In genomic region chr10:86130737-86131475, GRCh38 we compare ENCODE assay signal across 26 cellular contexts.
"Had no signal": no experiment of that assay in that cellular context is flagged by ENCODE, and none has a peak within 500 bp of the region (broad histone marks: within the 10 kb centered on the region; RNA-seq: fewer than 3 reads in every experiment).

No MANE protein-coding gene starts in this region.

- H3K4me1 ChIP-seq: colonic mucosa, esophagus squamous epithelium, gastrocnemius medialis, heart right ventricle, left lung, lower lobe of right lung had no signal

- H3K4me3 Mint-ChIP-seq: dendritic cell treated with granulocyte-macrophage colony-stimulating factor and Interleukin-4, amounts not matched to agents 40 ng/mL and 50 ng/mL, for 4 days; effector memory CD8-positive, alpha-beta T cell; endodermal cell; immature natural killer cell; mesothelial cell of epicardium; naive B cell had no signal

- H3K4me1 Mint-ChIP-seq: endodermal cell, immature natural killer cell, mesothelial cell of epicardium, naive B cell had no signal

- H3K27ac Mint-ChIP-seq: dendritic cell treated with granulocyte-macrophage colony-stimulating factor and Interleukin-4, amounts not matched to agents 40 ng/mL and 50 ng/mL, for 4 days; effector memory CD8-positive, alpha-beta T cell; endodermal cell; immature natural killer cell; mesothelial cell of epicardium; naive B cell had no signal

- H3K9me3 Mint-ChIP-seq: dendritic cell treated with granulocyte-macrophage colony-stimulating factor and Interleukin-4, amounts not matched to agents 40 ng/mL and 50 ng/mL, for 4 days; effector memory CD8-positive, alpha-beta T cell; naive B cell had no signal

- H3K27ac ChIP-seq: colonic mucosa, epithelial cell of prostate, esophagus squamous epithelium, gastrocnemius medialis, heart right ventricle, left lung, lower lobe of right lung had no signal

- H3K27me3 ChIP-seq: colonic mucosa, esophagus squamous epithelium, left lung had no signal

- H3K36me3 Mint-ChIP-seq: immature natural killer cell, mesothelial cell of epicardium, naive B cell had no signal

- H3K36me3 ChIP-seq: colonic mucosa, esophagus squamous epithelium, gastrocnemius medialis, heart right ventricle, left lung, lower lobe of right lung had no signal

- H3K9me3 ChIP-seq: colonic mucosa, esophagus squamous epithelium, gastrocnemius medialis, lower lobe of right lung, mucosa of descending colon had no signal

- H3K4me3 ChIP-seq: colonic mucosa, esophagus squamous epithelium, gastrocnemius medialis, heart right ventricle, left lung, lower lobe of right lung, mucosa of descending colon had no signal

- DNase-seq: colonic mucosa; cortex of kidney; effector CD8-positive, alpha-beta T cell; effector memory CD8-positive, alpha-beta T cell; endodermal cell; erythroblast; esophagus squamous epithelium; foreskin fibroblast; foreskin melanocyte; gastrocnemius medialis; glutamatergic neuron; heart right ventricle; hippocampal formation; immature natural killer cell; islet precursor cell; left cardiac atrium; left lung; left ventricle myocardium superior; lower lobe of right lung; mesenchymal stem cell; mucosa of descending colon; naive B cell had no signal

- ATAC-seq: effector memory CD8-positive, alpha-beta T cell; esophagus mucosa; gastrocnemius medialis; heart right ventricle; left cardiac atrium; left lung; left ventricle myocardium superior; lower lobe of right lung; mucosa of descending colon had no signal
